Comparison of ENCODE assay signal across 7 cellular contexts in genomic region chr16:68263559-68264127, GRCh38. TPM values are rescaled to one million over a fixed set of nuclear protein-coding genes. Genes with fewer than 3 reads are reported as not detected.
A peak's percentile ranks its signal among the peaks of the same experiment; 100 is the strongest.
DNase-seq lines count a peak whose midpoint lies in the region; ATAC-seq and TF ChIP-seq lines count a peak whose summit lies in the region.

No MANE protein-coding gene starts in this region.

- POLR2A ChIA-PET in HCT116 (lab: Charles Lee): interaction anchor here (0.6 to 1.6 kb wide), 9 partner anchors 9 to 1638 kb away, joined by 3 to 6 read pairs (median 3); partner anchors contain the start of genes PLA2G15, PRMT7 and SLC7A6OS
- POLR2A ChIA-PET in T-cell (lab: Charles Lee): interaction anchor here (0.6 to 1.6 kb wide), 8 partner anchors 9 to 66 kb away, joined by 3 to 8 read pairs (median 4); partner anchors contain the start of genes PRMT7 (in 1 of the 2) and SLC7A6OS (in 1 of the 2)

- no TSS peak for BruUV-seq in HCT116 (replicated peaks; lab: Mats Ljungman, UMichigan)

- H3K79me2 ChIP-seq in HCT116 (ENCODE audit: insufficient read depth, low read length): peaks cover 41% of the 10 kb centered on the region

- no peaks in the 10 kb centered on the region for H3K27me3 ChIP-seq in HCT116 (ENCODE audit: insufficient read depth, low read length)
- H3K27me3 ChIP-seq in right cardiac atrium (ENCODE audit: control insufficient read depth, insufficient read depth): no peaks in the 10 kb centered on the region
- H3K27me3 ChIP-seq in stomach: no peaks in the 10 kb centered on the region

- peaks cover 7% of the 10 kb centered on the region for H3K36me3 Mint-ChIP-seq in T-cell

- RAD21 ChIA-PET in HCT116 (lab: Charles Lee; ENCODE audit: low non-redundant PET in 1 of 2, low total read pairs in 2 of 2, uncharacterized antibody in 2 of 2, unreplicated experiment in 2 of 2): interaction anchor here (0.6 to 1.5 kb wide), 3 partner anchors 47 to 552 kb away, joined by 3 to 4 read pairs (median 3); partner anchors contain the start of genes PRMT7 (in 1 of the 2) and SLC7A6OS (in 1 of the 2)

- peak overlapping the region; percentile 89 for H3K4me2 ChIP-seq in HCT116 (ENCODE audit: low read length)

- peak overlapping the region; percentile 90 to 96 (median 92) for H3K4me3 Mint-ChIP-seq in T-cell

- H3K4me1 ChIP-seq in HCT116 (ENCODE audit: control insufficient read depth in 1 of 2, insufficient read depth in 2 of 2, low read length in 2 of 2): peaks cover 25 to 33% of the 10 kb centered on the region in 2 experiments
- no peaks in the 10 kb centered on the region for H3K4me1 ChIP-seq in right cardiac atrium (ENCODE audit: control insufficient read depth, insufficient read depth, low read length)
- peaks cover 20 to 57% (median 33%) of the 10 kb centered on the region in 4 donors for H3K4me1 ChIP-seq in stomach

- no peak for DNase-seq in HCT116 (ENCODE audit: low read depth, low spot score)
- no peak for DNase-seq in T-cell
- no peak for DNase-seq in right cardiac atrium
- DNase-seq in stomach: no peak
- no peak for DNase-seq in hippocampal formation (lab: John Stamatoyannopoulos, UW)
- no peak for DNase-seq in D341Med (ENCODE audit: low spot score)
- DNase-seq in HuH-7 (ENCODE audit: low spot score): no peak

- H3K4me3 ChIP-seq in HCT116 (replicated peaks in 1 of 2; ENCODE audit: low read depth in 1 of 2, low read length in 2 of 2): peak overlapping the region; percentile 73 to 85
- peak overlapping the region; percentile 70 for H3K4me3 ChIP-seq in right cardiac atrium (ENCODE audit: low read length)
- H3K4me3 ChIP-seq in stomach: peak overlapping the region; percentile 65 to 91 (median 75)

- CTCF ChIA-PET in HCT116 (lab: Charles Lee) (interaction anchor here (0.6 to 5.2 kb wide), 19 partner anchors 9 to 603 kb away, joined by 3 to 54 read pairs (median 4); partner anchors contain the start of genes ACD, ESRP2, PLA2G15 and PRMT7), T-cell (lab: Charles Lee) (interaction anchor here (0.6 to 4.6 kb wide), 23 partner anchors 8 to 423 kb away, joined by 3 to 73 read pairs (median 6); partner anchors contain the start of genes PLA2G15 (in 2 of the 2), PRMT7 (in 2 of the 2) and SLC7A6OS (in 2 of the 2))

- no peak for TF ChIP-seq CTCF in HCT116 (IDR thresholded peaks at IDR 0.05 in 2 of 3, conservative IDR thresholded peaks at IDR 0.05 in 1 of 3; ENCODE audit: borderline replicate concordance in 1 of 3, insufficient read depth in 1 of 3, low read depth in 2 of 3, low read length in 2 of 3)
- TF ChIP-seq CTCF in stomach (IDR thresholded peaks at IDR 0.05): peak in 1 of 7 experiments; percentile 27

- peak overlapping the region; percentile 32 for H2AFZ ChIP-seq in HCT116 (ENCODE audit: low read depth, low read length, poor library complexity, severe bottlenecking)

- TF ChIP-seq EP300 in stomach (IDR thresholded peaks at IDR 0.05): no peak

- WGBS in right cardiac atrium: 35% methylated on average over 11 of the region's 11 CpGs
- 35 to 55% (median 39%) methylated on average over 8 to 11 of the region's 11 CpGs for WGBS in stomach, 5 donors

- H3K27me3 Mint-ChIP-seq in T-cell: no peaks in the 10 kb centered on the region

- H3K9me3 ChIP-seq in HCT116 (ENCODE audit: control insufficient read depth in 1 of 2, insufficient read depth in 1 of 2, low read depth in 1 of 2, low read length in 2 of 2) (no peaks in the 10 kb centered on the region), right cardiac atrium (ENCODE audit: control insufficient read depth, low read length) (no peaks in the 10 kb centered on the region), stomach (no peaks in the 10 kb centered on the region)

- no peaks in the 10 kb centered on the region for H3K9me3 Mint-ChIP-seq in T-cell

- peak overlapping the region; percentile 88 for H3K9ac ChIP-seq in HCT116 (ENCODE audit: low read length)

- H3K27ac ChIP-seq in HCT116 (ENCODE audit: low read depth, low read length): peak overlapping the region; percentile 91
- peak overlapping the region; percentile 87 for H3K27ac ChIP-seq in right cardiac atrium (ENCODE audit: low read length)
- H3K27ac ChIP-seq in stomach: peak overlapping the region; percentile 91 to 97 (median 94)

- peaks cover 7% of the 10 kb centered on the region; the same call in 1 of the 2 replicates for H4K20me1 ChIP-seq in HCT116 (ENCODE audit: insufficient read depth)

- no peak for TF ChIP-seq RAD21 in HCT116 (IDR thresholded peaks at IDR 0.05; ENCODE audit: low read depth)

- intact Hi-C loops in HCT116 (cut with micrococcal nuclease) (no loop called here), right cardiac atrium (cut with DNase I) (loop anchor here (5.0 kb wide), 2 partner anchors 49 to 64 kb away; partner anchors contain the start of genes PRMT7 (in 3 of the 4) and SLC7A6OS (in 3 of the 4)), stomach (cut with DNase I; ENCODE audit: low total_unique reads) (loop anchor here (5.0 kb wide), 1 partner anchor 64 kb away; no protein-coding TSS in a partner anchor)

- no peaks in the 10 kb centered on the region for H3K9me2 ChIP-seq in HCT116 (ENCODE audit: insufficient read depth)

- H3K36me3 ChIP-seq in HCT116 (ENCODE audit: control insufficient read depth in 1 of 2, insufficient read depth in 2 of 2, low read length in 2 of 2) (no peaks in the 10 kb centered on the region; a peak in 1 of 4 replicates), stomach (peaks cover 16 to 24% (median 22%) of the 10 kb centered on the region in 4 donors)

- H3K4me1 Mint-ChIP-seq in T-cell: peaks cover 44 to 56% (median 48%) of the 10 kb centered on the region in 3 donors

- ATAC-seq in HCT116 (no peak), T-cell (replicated peaks in 1 of 4) (no peak), right cardiac atrium (no peak)

- TF ChIP-seq POLR2A in HCT116 (IDR thresholded peaks at IDR 0.05; ENCODE audit: borderline replicate concordance, extremely low read depth, insufficient read depth, insufficient read length) (no peak), stomach (IDR thresholded peaks at IDR 0.05) (no peak)

- H3K27ac Mint-ChIP-seq in T-cell: peak overlapping the region; percentile 97

TF ChIP-seq in HCT116, 20 proteins besides CTCF, POLR2A, EP300 and RAD21 (continues in another document):
- no peak for TF ChIP-seq REST (IDR thresholded peaks at IDR 0.05; ENCODE audit: low read depth)
- no peak for TF ChIP-seq EZH2phosphoT487 (IDR thresholded peaks at IDR 0.05; ENCODE audit: borderline replicate concordance)
- no peak for TF ChIP-seq ATF3 (IDR thresholded peaks at IDR 0.05)

RNA-seq across cellular contexts. Expression of gene SLC7A6, which starts 0.7 kb away (rescaled TPM):
- total RNA-seq in HCT116 (2021; ENCODE audit: unreplicated experiment): 28.5 TPM
- 8.3 and 9.1 TPM in 2 replicates for polyA plus RNA-seq in HCT116 (2012)
- total RNA-seq in T-cell: 100 to 1,000 TPM; 146 to 216 (median 185) TPM
- total RNA-seq in right cardiac atrium: 10 to 100 TPM; 39.0 to 60.7 (median 51.3) TPM
- polyA plus RNA-seq in right cardiac atrium: 25.0 TPM
- 10 to 100 TPM; 11.9 to 66.1 (median 17.2) TPM for total RNA-seq in stomach
- 1 to 10 TPM; 2.9 to 6.0 (median 4.2) TPM for polyA plus RNA-seq in stomach

RNA-seq across cellular contexts. Expression of gene PLA2G15, which starts 18.5 kb away (rescaled TPM):
- 7.5 TPM for total RNA-seq in HCT116 (2021; ENCODE audit: unreplicated experiment)
- polyA plus RNA-seq in HCT116 (2012): 7.7 and 8.0 TPM in 2 replicates
- total RNA-seq in T-cell: 10 to 100 TPM in 4 of 5 donors, 1 to 10 TPM in 1; 8.7 to 16.4 (median 10.9) TPM
- 10 to 100 TPM; 20.2 to 30.8 (median 28.7) TPM for total RNA-seq in right cardiac atrium
- 18.2 TPM for polyA plus RNA-seq in right cardiac atrium
- 10 to 100 TPM in 2 of 5 donors, 1 to 10 TPM in 3; 3.5 to 16.5 (median 9.8) TPM for total RNA-seq in stomach
- 1 to 10 TPM; 4.4 to 6.0 (median 5.8) TPM for polyA plus RNA-seq in stomach

RNA-seq across cellular contexts. Expression of gene ESRP2, which starts 27.7 kb away (rescaled TPM):
- total RNA-seq in HCT116 (2021; ENCODE audit: unreplicated experiment): 42.5 TPM
- polyA plus RNA-seq in HCT116 (2012): 28.7 and 30.5 TPM in 2 replicates
- total RNA-seq in T-cell: under 1 TPM in 3 of 5 donors, not detected in 2; 0.47 to 0.79 (median 0.62) TPM
- total RNA-seq in right cardiac atrium: under 1 TPM; 0.14 to 0.59 (median 0.36) TPM
- polyA plus RNA-seq in right cardiac atrium: 0.16 TPM
- 100 to 1,000 TPM in 1 of 5 donors, 10 to 100 TPM in 4; 19.8 to 184 (median 76.3) TPM for total RNA-seq in stomach
- 10 to 100 TPM; 21.5 to 36.9 (median 31.2) TPM for polyA plus RNA-seq in stomach

RNA-seq across cellular contexts. Expression of gene SLC7A6OS, which starts 47.1 kb away (rescaled TPM):
- total RNA-seq in HCT116 (2021; ENCODE audit: unreplicated experiment) (16.4 TPM), T-cell (10 to 100 TPM; 42.5 to 50.3 (median 43.9) TPM), right cardiac atrium (10 to 100 TPM; 10.9 to 13.4 (median 11.9) TPM), stomach (10 to 100 TPM; 12.3 to 41.4 (median 16.7) TPM)
- polyA plus RNA-seq in HCT116 (2012): 8.4 and 9.2 TPM in 2 replicates
- polyA plus RNA-seq in right cardiac atrium (7.9 TPM), stomach (1 to 10 TPM; 4.7 to 5.7 (median 5.7) TPM)

RNA-seq across cellular contexts. Expression of gene PRMT7, which starts 47.2 kb away (rescaled TPM):
- total RNA-seq in HCT116 (2021; ENCODE audit: unreplicated experiment): 34.4 TPM
- 24.3 and 27.7 TPM in 2 replicates for polyA plus RNA-seq in HCT116 (2012)
- 10 to 100 TPM; 80.1 to 92.4 (median 87.2) TPM for total RNA-seq in T-cell
- 10 to 100 TPM; 20.8 to 34.7 (median 32.2) TPM for total RNA-seq in right cardiac atrium
- 34.5 TPM for polyA plus RNA-seq in right cardiac atrium
- total RNA-seq in stomach: 10 to 100 TPM; 24.9 to 88.8 (median 48.3) TPM
- 10 to 100 TPM; 22.4 to 30.2 (median 28.6) TPM for polyA plus RNA-seq in stomach

Comparison
In these comparisons a context has a peak if more than half of its experiments do, and no peak if none do; other contexts are left out.
1. RNA of gene ESRP2, which starts 27.7 kb away (total RNA-seq): 19.8 to 184 TPM in stomach and 42.5 TPM in HCT116 (single experiment); 0.47 to 0.79 TPM in T-cell and 0.14 to 0.59 TPM in right cardiac atrium; every median in the first group is over 10 times any median in the second.
2. Peak in every context shown above with its lines, with median percentiles within 50 percentile points of each other: H3K27ac ChIP-seq and H3K4me3 ChIP-seq.